8 cellular contexts compared by ENCODE assay signal in the genomic region with DNA sequence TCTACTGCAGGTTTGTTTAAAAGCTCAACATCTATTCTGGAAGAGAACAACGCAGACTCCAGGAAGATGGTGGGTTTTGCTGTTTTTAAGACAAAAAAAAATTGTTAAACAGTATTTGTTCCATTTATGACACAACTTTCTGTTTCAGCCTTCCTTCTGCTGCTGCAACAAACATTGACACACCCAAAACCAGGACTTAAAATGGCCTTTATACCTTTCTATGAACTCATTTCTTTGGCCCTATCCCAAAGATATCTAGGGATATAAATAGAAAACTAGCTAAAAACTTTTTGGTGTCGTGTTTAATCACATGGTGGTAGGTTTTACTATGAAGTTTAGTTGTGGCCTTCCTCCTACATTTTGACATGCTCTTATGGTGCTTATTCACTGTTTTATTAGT. TPM values are rescaled to one million over a fixed set of nuclear protein-coding genes. Genes with fewer than 3 reads are reported as not detected.
DNase-seq lines count a peak whose midpoint lies in the region; ATAC-seq lines count a peak whose summit lies in the region.

No MANE protein-coding gene starts in this region.

- peaks cover 36% of the 10 kb centered on the region for H3K27me3 Mint-ChIP-seq in activated naive CD4-positive, alpha-beta T cell treated with anti-CD3 and anti-CD28 coated beads for 36 hours (ENCODE audit: low read depth)
- no peaks in the 10 kb centered on the region for H3K27me3 Mint-ChIP-seq in stimulated activated memory B cell treated with anti-CD40 and anti-IgM and Interleukin-4, amounts not matched to agents 10 μg/mL and 1 μg/mL and 100 μg/mL, for 72 hours

- H3K4me1 Mint-ChIP-seq in activated naive CD4-positive, alpha-beta T cell treated with anti-CD3 and anti-CD28 coated beads for 36 hours (ENCODE audit: low read depth) = peaks cover 15% of the 10 kb centered on the region
- peaks cover 20% of the 10 kb centered on the region for H3K4me1 Mint-ChIP-seq in stimulated activated memory B cell treated with anti-CD40 and anti-IgM and Interleukin-4, amounts not matched to agents 10 μg/mL and 1 μg/mL and 100 μg/mL, for 72 hours

- H3K36me3 ChIP-seq in esophagus (ENCODE audit: control insufficient read depth in 2 of 2, insufficient read depth in 2 of 2, low read length in 1 of 2) = no peaks in the 10 kb centered on the region

- peak overlapping the region; percentile 63 to 97 for H3K4me3 ChIP-seq in esophagus (ENCODE audit: low read depth in 1 of 2, low read length in 2 of 2)

- no peak for ATAC-seq in stimulated activated memory B cell treated with anti-CD40 and anti-IgM and Interleukin-4, amounts not matched to agents 10 μg/mL and 1 μg/mL and 100 μg/mL, for 72 hours

- H3K9me3 Mint-ChIP-seq in activated naive CD4-positive, alpha-beta T cell treated with anti-CD3 and anti-CD28 coated beads for 36 hours = no peaks in the 10 kb centered on the region
- peaks cover 5% of the 10 kb centered on the region for H3K9me3 Mint-ChIP-seq in stimulated activated memory B cell treated with anti-CD40 and anti-IgM and Interleukin-4, amounts not matched to agents 10 μg/mL and 1 μg/mL and 100 μg/mL, for 72 hours

- no peak overlapping the region for H3K27ac Mint-ChIP-seq in activated naive CD4-positive, alpha-beta T cell treated with anti-CD3 and anti-CD28 coated beads for 36 hours
- H3K27ac Mint-ChIP-seq in stimulated activated memory B cell treated with anti-CD40 and anti-IgM and Interleukin-4, amounts not matched to agents 10 μg/mL and 1 μg/mL and 100 μg/mL, for 72 hours = peak overlapping the region; percentile 96

- CTCF ChIA-PET in activated naive CD4-positive, alpha-beta T cell treated with anti-CD3 and anti-CD28 coated beads for 36 hours (lab: Charles Lee) = interaction anchor here (1.2 to 1.7 kb wide), 2 partner anchors 8 to 11 kb away, joined by 3 to 4 read pairs; no protein-coding TSS in a partner anchor

- no peaks in the 10 kb centered on the region for H3K4me1 ChIP-seq in esophagus (ENCODE audit: control insufficient read depth in 2 of 2, insufficient read depth in 2 of 2, low read length in 1 of 2)

- no peaks in the 10 kb centered on the region for H3K27me3 ChIP-seq in esophagus (ENCODE audit: control insufficient read depth in 1 of 2, insufficient read depth in 2 of 2, low read length in 2 of 2)

- peaks cover 0 to 4% of the 10 kb centered on the region in 2 donors for H3K9me3 ChIP-seq in esophagus (ENCODE audit: control insufficient read depth in 2 of 2, insufficient read depth in 1 of 2, low read depth in 1 of 2, low read length in 1 of 2)

- H3K36me3 Mint-ChIP-seq in activated naive CD4-positive, alpha-beta T cell treated with anti-CD3 and anti-CD28 coated beads for 36 hours (ENCODE audit: low read depth) = no peaks in the 10 kb centered on the region
- H3K36me3 Mint-ChIP-seq in stimulated activated memory B cell treated with anti-CD40 and anti-IgM and Interleukin-4, amounts not matched to agents 10 μg/mL and 1 μg/mL and 100 μg/mL, for 72 hours = peaks cover 6% of the 10 kb centered on the region

- DNase-seq in activated naive CD4-positive, alpha-beta T cell treated with anti-CD3 and anti-CD28 coated beads for 36 hours = no peak
- DNase-seq in activated naive CD4-positive, alpha-beta T cell treated with anti-CD3 and anti-CD28 coated beads, Interleukin-2, amount 50 U/mL, for 16 hours = no peak
- peak; percentile 59 to 70 for DNase-seq in Kasumi-1 (lab: John Stamatoyannopoulos, UW)
- DNase-seq in amniotic stem cell (lab: John Stamatoyannopoulos, UW) = no peak
- no peak for DNase-seq in cerebellar nuclear complex (lab: John Stamatoyannopoulos, UW)
- no peak for DNase-seq in COLO668 (lab: John Stamatoyannopoulos, UW; ENCODE audit: unreplicated experiment)

- H3K27ac ChIP-seq in esophagus (ENCODE audit: low read depth in 2 of 2, low read length in 1 of 2) = peak overlapping the region; percentile 94 to 97

- WGBS in esophagus, 2 donors = 24 to 32% methylated on average over 2 of the region's 2 CpGs

- intact Hi-C loops in activated naive CD4-positive, alpha-beta T cell treated with anti-CD3 and anti-CD28 coated beads for 36 hours (cut with micrococcal nuclease) = loop anchor here (10.0 kb wide), 2 partner anchors 500 to 800 kb away; no protein-coding TSS in a partner anchor

- H3K4me3 Mint-ChIP-seq in activated naive CD4-positive, alpha-beta T cell treated with anti-CD3 and anti-CD28 coated beads for 36 hours = peak overlapping the region; percentile 82
- peak overlapping the region; percentile 95 for H3K4me3 Mint-ChIP-seq in stimulated activated memory B cell treated with anti-CD40 and anti-IgM and Interleukin-4, amounts not matched to agents 10 μg/mL and 1 μg/mL and 100 μg/mL, for 72 hours

RNA-seq across cellular contexts. Expression of a gene that starts 1.0 kb away (rescaled TPM):
- total RNA-seq in activated naive CD4-positive, alpha-beta T cell treated with anti-CD3 and anti-CD28 coated beads for 36 hours = 1 to 10 TPM; 1.5 to 2.1 TPM
- polyA plus RNA-seq in esophagus = 10 to 100 TPM; 25.7 to 30.7 TPM

Comparison
In these comparisons a context has a peak if more than half of its experiments do, and no peak if none do; other contexts are left out.
1. DNase-seq: peak in Kasumi-1 (2 of 2); none in activated naive CD4-positive, alpha-beta T cell treated with anti-CD3 and anti-CD28 coated beads for 36 hours (single experiment), activated naive CD4-positive, alpha-beta T cell treated with anti-CD3 and anti-CD28 coated beads, Interleukin-2, amount 50 U/mL, for 16 hours (single experiment), amniotic stem cell (single experiment), cerebellar nuclear complex (0 of 2) and COLO668 (single experiment).